In genomic region chr20:54056762-54057639, GRCh38 we compare ENCODE assay signal across 37 cellular contexts. TPM values are rescaled to one million over a fixed set of nuclear protein-coding genes. Genes with fewer than 3 reads are reported as not detected.
DNase-seq lines count a peak whose midpoint lies in the region; ATAC-seq and TF ChIP-seq lines count a peak whose summit lies in the region.
"Had no signal": no experiment of that assay in that cellular context is flagged by ENCODE, and none has a peak within 500 bp of the region (broad histone marks: within the 10 kb centered on the region; RNA-seq: fewer than 3 reads in every experiment).

No MANE protein-coding gene starts in this region.

- peaks cover 14% of the 10 kb centered on the region; the same call in 1 of the 2 replicates for H3K4me1 ChIP-seq in Panc1 (ENCODE audit: control insufficient read depth, insufficient read depth, low read length)
- H3K4me1 ChIP-seq: HAP-1, pancreas, Peyer's patch, SJCRH30, upper lobe of left lung had no signal

- no peak overlapping the region for H3K27ac Mint-ChIP-seq in HFFc6
- H3K27ac Mint-ChIP-seq in activated T-cell treated with anti-CD3 and anti-CD28 coated beads, Interleukin-2, amount 50 U/mL, for 72 hours: no peak overlapping the region
- H3K27ac Mint-ChIP-seq: activated CD4-positive, alpha-beta T cell treated with anti-CD3 and anti-CD28 coated beads, Interleukin-2, amount 10 ng/mL, durations not matched to agents 7 days and 5 days; activated naive CD8-positive, alpha-beta T cell treated with anti-CD3 and anti-CD28 coated beads for 36 hours; IgD-negative memory B cell; WTC11 had no signal

- TF ChIP-seq POLR2A in erythroblast (IDR thresholded peaks at IDR 0.05; ENCODE audit: low read length): no peak

- in situ Hi-C loops in Panc1 (cut with HindIII; ENCODE audit: low pct_unique_long_range_greater_than_20kb, low sequenced_read_pairs): no loop called here

- CTCF ChIA-PET in Panc1 (lab: Charles Lee): no interaction called here

- H3K4me1 Mint-ChIP-seq in HFFc6 (ENCODE audit: low read depth): peaks cover 9% of the 10 kb centered on the region
- peaks cover 6% of the 10 kb centered on the region for H3K4me1 Mint-ChIP-seq in activated T-cell treated with anti-CD3 and anti-CD28 coated beads, Interleukin-2, amount 50 U/mL, for 72 hours (ENCODE audit: low read depth)
- H3K4me1 Mint-ChIP-seq: WTC11 had no signal

- H3K4me3 ChIP-seq in AG09309 (ENCODE audit: control insufficient read depth, low read depth, low read length) (no peak overlapping the region), Panc1 (ENCODE audit: low read depth in 2 of 2, low read length in 2 of 2) (no peak overlapping the region)
- H3K4me3 ChIP-seq: cardiac muscle cell, coronary artery, HAP-1, pancreas, Peyer's patch, SJCRH30, upper lobe of left lung had no signal

- no peaks in the 10 kb centered on the region for H3K36me3 Mint-ChIP-seq in HFFc6 (ENCODE audit: low read depth)
- H3K36me3 Mint-ChIP-seq in activated T-cell treated with anti-CD3 and anti-CD28 coated beads, Interleukin-2, amount 50 U/mL, for 72 hours (ENCODE audit: insufficient read depth in 2 of 2): no peaks in the 10 kb centered on the region
- H3K36me3 Mint-ChIP-seq: activated naive CD8-positive, alpha-beta T cell treated with anti-CD3 and anti-CD28 coated beads for 36 hours; IgD-negative memory B cell; WTC11 had no signal

- H3K36me3 ChIP-seq in Panc1 (ENCODE audit: control insufficient read depth, insufficient read depth, low read length): no peaks in the 10 kb centered on the region
- H3K36me3 ChIP-seq: cardiac muscle cell, HAP-1, pancreas, Peyer's patch, SJCRH30, upper lobe of left lung had no signal

- H3K4me3 Mint-ChIP-seq in HFFc6: no peak overlapping the region
- no peak overlapping the region for H3K4me3 Mint-ChIP-seq in activated T-cell treated with anti-CD3 and anti-CD28 coated beads, Interleukin-2, amount 50 U/mL, for 72 hours
- H3K4me3 Mint-ChIP-seq: activated CD4-positive, alpha-beta T cell treated with anti-CD3 and anti-CD28 coated beads, Interleukin-2, amount 10 ng/mL, durations not matched to agents 7 days and 5 days; activated naive CD8-positive, alpha-beta T cell treated with anti-CD3 and anti-CD28 coated beads for 36 hours; neural crest cell; WTC11 had no signal

- TF ChIP-seq CTCF in AG09309 (IDR thresholded peaks at IDR 0.05; ENCODE audit: control insufficient read depth, insufficient read depth, low read depth, low read length, missing control alignments) (peak; percentile 3), HFFc6 (IDR thresholded peaks at IDR 0.05) (peak; percentile 59), Panc1 (IDR thresholded peaks at IDR 0.05) (peak; percentile 11; the same call in 1 of the 2 replicates)

- peak overlapping the region; percentile 2; the same call in 1 of the 2 replicates for H3K27ac ChIP-seq in Panc1 (ENCODE audit: low read length)
- H3K27ac ChIP-seq: cardiac muscle cell, coronary artery, pancreas, Peyer's patch, SJCRH30, upper lobe of left lung had no signal

- H3K9me3 Mint-ChIP-seq in HFFc6: no peaks in the 10 kb centered on the region
- H3K9me3 Mint-ChIP-seq in activated T-cell treated with anti-CD3 and anti-CD28 coated beads, Interleukin-2, amount 50 U/mL, for 72 hours: peaks cover 1 to 2% of the 10 kb centered on the region in 2 donors
- H3K9me3 Mint-ChIP-seq: neural crest cell had no signal

- DNase-seq in AG09309 (ENCODE audit: low read depth) (no peak), HFFc6 (no peak), Panc1 (ENCODE audit: low read depth, low spot score) (no peak), erythroblast (lab: John Stamatoyannopoulos, UW) (peak; percentile 35 to 75), NCI-H82 treated with DMSO at 0.1 percent for 48 hours (lab: John Stamatoyannopoulos, UW; ENCODE audit: unreplicated experiment) (no peak)
- no peak for DNase-seq in activated T-cell treated with anti-CD3 and anti-CD28 coated beads, Interleukin-2, amount 50 U/mL, for 72 hours
- no peak for DNase-seq in activated effector memory CD4-positive, alpha-beta T cell treated with Interleukin-2 at 50 U/mL for 16 hours
- DNase-seq: activated CD4-positive, alpha-beta T cell treated with anti-CD3 and anti-CD28 coated beads, Interleukin-2, amount 10 ng/mL, durations not matched to agents 7 days and 5 days; activated gamma-delta T cell; activated naive CD8-positive, alpha-beta T cell treated with anti-CD3 and anti-CD28 coated beads for 36 hours; activated T-cell treated with anti-CD3 and anti-CD28 coated beads, Interleukin-2, amount 50 U/mL, for 1 hour; aorta; Calu3; DMS79; effector CD8-positive, alpha-beta T cell; GF-D8; glutamatergic neuron; mesenchymal stem cell; NCI-H1105 treated with DMSO at 0.1 percent for 48 hours; NCI-H1930; NCI-H524 treated with DMSO at 0.1 percent for 48 hours; pancreas; Peyer's patch; retina; SJCRH30; small intestine; stimulated activated naive CD4-positive, alpha-beta T cell; T-helper 9 cell; upper lobe of left lung had no signal

- no TSS peak for BruUV-seq in Panc1 (replicated peaks; lab: Mats Ljungman, UMichigan)

- H3K27me3 ChIP-seq in Panc1 (ENCODE audit: control insufficient read depth, insufficient read depth, low read length): no peaks in the 10 kb centered on the region
- H3K27me3 ChIP-seq: cardiac muscle cell, pancreas, Peyer's patch, SJCRH30, upper lobe of left lung had no signal

- POLR2A ChIA-PET in Panc1 (lab: Charles Lee): no interaction called here

- H3K27me3 Mint-ChIP-seq in HFFc6 (ENCODE audit: insufficient read depth): peaks cover 3% of the 10 kb centered on the region
- no peaks in the 10 kb centered on the region for H3K27me3 Mint-ChIP-seq in activated T-cell treated with anti-CD3 and anti-CD28 coated beads, Interleukin-2, amount 50 U/mL, for 72 hours (ENCODE audit: low read depth)
- H3K27me3 Mint-ChIP-seq: activated naive CD8-positive, alpha-beta T cell treated with anti-CD3 and anti-CD28 coated beads for 36 hours; IgD-negative memory B cell had no signal

- intact Hi-C loops in Panc1 (cut with micrococcal nuclease; ENCODE audit: unreplicated experiment): no loop called here

- no peaks in the 10 kb centered on the region for H3K9me3 ChIP-seq in Panc1 (ENCODE audit: control insufficient read depth, insufficient read depth, low read depth, low read length)
- H3K9me3 ChIP-seq: HAP-1, pancreas, Peyer's patch, SJCRH30, upper lobe of left lung had no signal

- ATAC-seq in Panc1 (no peak), HG02759 (IDR thresholded peaks at IDR 0.05; ENCODE audit: unreplicated experiment) (no peak)
- ATAC-seq in activated T-cell treated with anti-CD3 and anti-CD28 coated beads, Interleukin-2, amount 50 U/mL, for 72 hours (replicated peaks in 1 of 2): no peak
- ATAC-seq: left lobe of liver, pancreas, WTC11 had no signal

RNA-seq across cellular contexts. Expression of gene BCAS1, which starts 13.4 kb away (rescaled TPM):
- under 1 TPM in 1 of 6 experiments, not detected in 5; 0.07 TPM for total RNA-seq in HFFc6 (2021; fragmentation: NEBNext Ultra II Directional; extraction: Animal tissue kit (Norgen Biotek cat#: 25700))
- 3.1 TPM for total RNA-seq in Panc1 (2021; ENCODE audit: unreplicated experiment)
- 4.0 TPM for polyA plus RNA-seq in Panc1 (2012; ENCODE audit: insufficient read length)
- not detected for total RNA-seq in activated T-cell treated with anti-CD3 and anti-CD28 coated beads, Interleukin-2, amount 50 U/mL, for 72 hours
- total RNA-seq: cardiac muscle cell, neural crest cell had no signal
- polyA plus RNA-seq: cardiac muscle cell had no signal

Comparison
In these comparisons a context has a peak if more than half of its experiments do, and no peak if none do; other contexts are left out.
1. DNase-seq: peak in erythroblast (2 of 2); none in AG09309 (single experiment), HFFc6 (single experiment), Panc1 (single experiment), NCI-H82 treated with DMSO at 0.1 percent for 48 hours (single experiment), activated T-cell treated with anti-CD3 and anti-CD28 coated beads, Interleukin-2, amount 50 U/mL, for 72 hours (0 of 2) and activated effector memory CD4-positive, alpha-beta T cell treated with Interleukin-2 at 50 U/mL for 16 hours (single experiment).
2. CTCF ChIP-seq: peak in every context shown above with its lines; median percentile 59 in HFFc6; 11 in Panc1; 3 in AG09309.